ENCODE assay signal across 28 cellular contexts in the genomic region with DNA sequence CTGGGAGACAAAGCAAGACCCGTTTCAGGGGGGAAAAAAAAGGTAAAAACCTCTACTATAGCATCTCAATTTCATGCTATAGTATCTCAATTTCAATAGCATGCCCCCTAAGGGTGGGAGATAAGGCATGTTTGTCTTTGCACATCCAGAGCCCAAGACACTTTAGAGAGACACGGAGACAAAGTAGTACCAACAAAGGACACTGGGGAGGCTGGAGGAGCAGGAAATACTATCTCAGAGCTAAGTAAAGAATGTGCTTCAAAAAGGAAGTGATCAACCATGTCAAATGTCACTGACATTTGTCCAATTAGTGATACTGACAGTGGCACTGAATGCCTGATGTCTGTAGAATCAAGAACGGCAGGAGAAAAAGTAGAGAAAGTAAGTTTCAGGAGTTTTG.
DNase-seq lines count a peak whose midpoint lies in the region; ATAC-seq and TF ChIP-seq lines count a peak whose summit lies in the region.
"Had no signal": no experiment of that assay in that cellular context is flagged by ENCODE, and none has a peak within 500 bp of the region (broad histone marks: within the 10 kb centered on the region; RNA-seq: fewer than 3 reads in every experiment).

No MANE protein-coding gene starts in this region.

- ATAC-seq in WTC11 (peak; percentile 69), memory B cell (ENCODE audit: low read depth) (peak; percentile 62), GM19467 (IDR thresholded peaks at IDR 0.05; ENCODE audit: unreplicated experiment) (no peak)
- ATAC-seq: foreskin keratinocyte; heart left ventricle; lower lobe of right lung; natural killer cell treated with Interleukin-12 subunit alpha and Interleukin-12 subunit beta and Interleukin-15 and Interleukin-18, amount 100 ng/mL, for 72 hours had no signal

- no peak for DNase-seq in activated naive CD4-positive, alpha-beta T cell treated with anti-CD3 and anti-CD28 coated beads, Interleukin-2, amount 10 ng/mL, durations not matched to agents 7 days and 5 days
- DNase-seq in activated naive CD4-positive, alpha-beta T cell treated with Interleukin-2 at 50 U/mL for 16 hours = no peak
- DNase-seq in WTC11 (ENCODE audit: low spot score) (no peak), memory B cell (ENCODE audit: low spot score in 2 of 2) (no peak), iPS-NIHi7 (ENCODE audit: extremely low spot score) (no peak), SW 1271 (lab: John Stamatoyannopoulos, UW) (no peak), GM03348 (ENCODE audit: low spot score) (no peak)
- DNase-seq: activated CD4-positive, alpha-beta T cell treated with anti-CD3 and anti-CD28 coated beads, Interleukin-2, amount 10 ng/mL, durations not matched to agents 7 days and 5 days; activated naive CD4-positive, alpha-beta T cell treated with anti-CD3 and anti-CD28 coated beads, Interleukin-2, amount 50 U/mL, for 16 hours; cerebellar nuclear complex; dermis blood vessel endothelial cell; DMS153; foreskin keratinocyte; heart left ventricle; kidney glomerular epithelial cell; lower lobe of right lung; NCI-H1092; NCI-H187; NCI-H82; sigmoid colon; stimulated activated CD4-positive, alpha-beta T cell treated with anti-CD3 and anti-CD28 coated beads, Interleukin-12 subunit alpha, Interleukin-12 subunit beta, amount 100 ng/mL, for 4 hours; stimulated activated CD4-positive, alpha-beta T cell treated with anti-CD3 and anti-CD28 coated beads, Interleukin-4, amount 100 ng/mL, for 24 hours; T1000; upper lobe of left lung; WERI-Rb-1 had no signal

- peak overlapping the region; percentile 61 for H3K27ac Mint-ChIP-seq in activated naive CD4-positive, alpha-beta T cell treated with anti-CD3 and anti-CD28 coated beads, Interleukin-2, amount 10 ng/mL, durations not matched to agents 7 days and 5 days
- peak overlapping the region; percentile 76 for H3K27ac Mint-ChIP-seq in WTC11
- H3K27ac Mint-ChIP-seq in memory B cell = peak overlapping the region; percentile 12
- H3K27ac Mint-ChIP-seq: activated CD4-positive, alpha-beta T cell treated with anti-CD3 and anti-CD28 coated beads, Interleukin-2, amount 10 ng/mL, durations not matched to agents 7 days and 5 days; brain had no signal

- H3K4me3 Mint-ChIP-seq in activated naive CD4-positive, alpha-beta T cell treated with anti-CD3 and anti-CD28 coated beads, Interleukin-2, amount 10 ng/mL, durations not matched to agents 7 days and 5 days = no peak overlapping the region
- H3K4me3 Mint-ChIP-seq in WTC11 (no peak overlapping the region), memory B cell (no peak overlapping the region)
- H3K4me3 Mint-ChIP-seq: activated CD4-positive, alpha-beta T cell treated with anti-CD3 and anti-CD28 coated beads, Interleukin-2, amount 10 ng/mL, durations not matched to agents 7 days and 5 days; brain; natural killer cell treated with Interleukin-12 subunit alpha and Interleukin-12 subunit beta and Interleukin-15 and Interleukin-18, amount 100 ng/mL, for 72 hours had no signal

- H3K36me3 Mint-ChIP-seq in activated naive CD4-positive, alpha-beta T cell treated with anti-CD3 and anti-CD28 coated beads, Interleukin-2, amount 10 ng/mL, durations not matched to agents 7 days and 5 days = peaks cover 59% of the 10 kb centered on the region
- peaks cover 40% of the 10 kb centered on the region for H3K36me3 Mint-ChIP-seq in WTC11
- H3K36me3 Mint-ChIP-seq in memory B cell = peaks cover 31% of the 10 kb centered on the region

- CTCF ChIA-PET in activated naive CD4-positive, alpha-beta T cell treated with anti-CD3 and anti-CD28 coated beads, Interleukin-2, amount 10 ng/mL, durations not matched to agents 7 days and 5 days (lab: Charles Lee) = interaction anchor here (1.3 kb wide), 1 partner anchor 127 kb away, joined by 4 read pairs; no protein-coding TSS in a partner anchor
- CTCF ChIA-PET in WTC11 (lab: Charles Lee) = interaction anchor here (0.6 to 3.0 kb wide), 8 partner anchors 8 to 164 kb away, joined by 3 to 10 read pairs (median 4); no protein-coding TSS in a partner anchor

- no peaks in the 10 kb centered on the region for H3K9me3 Mint-ChIP-seq in activated naive CD4-positive, alpha-beta T cell treated with anti-CD3 and anti-CD28 coated beads, Interleukin-2, amount 10 ng/mL, durations not matched to agents 7 days and 5 days
- H3K9me3 Mint-ChIP-seq in WTC11 (no peaks in the 10 kb centered on the region), memory B cell (no peaks in the 10 kb centered on the region)
- H3K9me3 Mint-ChIP-seq: activated CD4-positive, alpha-beta T cell treated with anti-CD3 and anti-CD28 coated beads, Interleukin-2, amount 10 ng/mL, durations not matched to agents 7 days and 5 days; brain; natural killer cell treated with Interleukin-12 subunit alpha and Interleukin-12 subunit beta and Interleukin-15 and Interleukin-18, amount 100 ng/mL, for 72 hours had no signal

- H3K27me3 Mint-ChIP-seq in activated naive CD4-positive, alpha-beta T cell treated with anti-CD3 and anti-CD28 coated beads, Interleukin-2, amount 10 ng/mL, durations not matched to agents 7 days and 5 days = no peaks in the 10 kb centered on the region
- no peaks in the 10 kb centered on the region for H3K27me3 Mint-ChIP-seq in WTC11 (ENCODE audit: low read depth)
- H3K27me3 Mint-ChIP-seq in memory B cell = no peaks in the 10 kb centered on the region
- H3K27me3 Mint-ChIP-seq: activated CD4-positive, alpha-beta T cell treated with anti-CD3 and anti-CD28 coated beads, Interleukin-2, amount 10 ng/mL, durations not matched to agents 7 days and 5 days; brain; natural killer cell treated with Interleukin-12 subunit alpha and Interleukin-12 subunit beta and Interleukin-15 and Interleukin-18, amount 100 ng/mL, for 72 hours had no signal

- peaks cover 28% of the 10 kb centered on the region for H3K4me1 Mint-ChIP-seq in activated naive CD4-positive, alpha-beta T cell treated with anti-CD3 and anti-CD28 coated beads, Interleukin-2, amount 10 ng/mL, durations not matched to agents 7 days and 5 days
- peaks cover 7% of the 10 kb centered on the region for H3K4me1 Mint-ChIP-seq in WTC11
- peaks cover 13% of the 10 kb centered on the region for H3K4me1 Mint-ChIP-seq in memory B cell
- H3K4me1 Mint-ChIP-seq: brain had no signal

- TF ChIP-seq CTCF in WTC11 (IDR thresholded peaks at IDR 0.05) = no peak

- POLR2A ChIA-PET in WTC11 (lab: Charles Lee) = interaction anchor here (0.6 kb wide), 1 partner anchor 213 kb away, joined by 3 read pairs; no protein-coding TSS in a partner anchor

TF ChIP-seq in WTC11, 78 proteins besides CTCF, POLR2A, EP300 and RAD21:
- TF ChIP-seq, protein P1, sequence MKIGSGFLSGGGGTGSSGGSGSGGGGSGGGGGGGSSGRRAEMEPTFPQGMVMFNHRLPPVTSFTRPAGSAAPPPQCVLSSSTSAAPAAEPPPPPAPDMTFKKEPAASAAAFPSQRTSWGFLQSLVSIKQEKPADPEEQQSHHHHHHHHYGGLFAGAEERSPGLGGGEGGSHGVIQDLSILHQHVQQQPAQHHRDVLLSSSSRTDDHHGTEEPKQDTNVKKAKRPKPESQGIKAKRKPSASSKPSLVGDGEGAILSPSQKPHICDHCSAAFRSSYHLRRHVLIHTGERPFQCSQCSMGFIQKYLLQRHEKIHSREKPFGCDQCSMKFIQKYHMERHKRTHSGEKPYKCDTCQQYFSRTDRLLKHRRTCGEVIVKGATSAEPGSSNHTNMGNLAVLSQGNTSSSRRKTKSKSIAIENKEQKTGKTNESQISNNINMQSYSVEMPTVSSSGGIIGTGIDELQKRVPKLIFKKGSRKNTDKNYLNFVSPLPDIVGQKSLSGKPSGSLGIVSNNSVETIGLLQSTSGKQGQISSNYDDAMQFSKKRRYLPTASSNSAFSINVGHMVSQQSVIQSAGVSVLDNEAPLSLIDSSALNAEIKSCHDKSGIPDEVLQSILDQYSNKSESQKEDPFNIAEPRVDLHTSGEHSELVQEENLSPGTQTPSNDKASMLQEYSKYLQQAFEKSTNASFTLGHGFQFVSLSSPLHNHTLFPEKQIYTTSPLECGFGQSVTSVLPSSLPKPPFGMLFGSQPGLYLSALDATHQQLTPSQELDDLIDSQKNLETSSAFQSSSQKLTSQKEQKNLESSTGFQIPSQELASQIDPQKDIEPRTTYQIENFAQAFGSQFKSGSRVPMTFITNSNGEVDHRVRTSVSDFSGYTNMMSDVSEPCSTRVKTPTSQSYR (CRISPR knock-in tag; IDR thresholded peaks at IDR 0.05) = no peak

Comparison
In these comparisons a context has a peak if more than half of its experiments do, and no peak if none do; other contexts are left out.
1. H3K27ac Mint-ChIP-seq: peak in every context shown above with its lines; median percentile 76 in WTC11; 61 in activated naive CD4-positive, alpha-beta T cell treated with anti-CD3 and anti-CD28 coated beads, Interleukin-2, amount 10 ng/mL, durations not matched to agents 7 days and 5 days; 12 in memory B cell.